Comparison of ENCODE assay signal across 24 cellular contexts in genomic region chr11:12263141-12263693, GRCh38.
DNase-seq lines count a peak whose midpoint lies in the region; ATAC-seq lines count a peak whose summit lies in the region.
"Had no signal": no experiment of that assay in that cellular context is flagged by ENCODE, and none has a peak within 500 bp of the region (broad histone marks: within the 10 kb centered on the region; RNA-seq: fewer than 3 reads in every experiment).

No MANE protein-coding gene starts in this region.

- H3K9me3 Mint-ChIP-seq in activated CD4-positive, alpha-beta T cell treated with anti-CD3 and anti-CD28 coated beads, Interleukin-2, amount 10 ng/mL, durations not matched to agents 24 days and 14 days, result no peaks in the 10 kb centered on the region
- no peaks in the 10 kb centered on the region for H3K9me3 Mint-ChIP-seq in stimulated activated effector memory CD8-positive, alpha-beta T cell treated with anti-CD3 and anti-CD28 coated beads, Interleukin-12 subunit alpha, Interleukin-12 subunit beta, amount 100 ng/mL, for 72 hours
- H3K9me3 Mint-ChIP-seq: activated B cell treated with CpG ODN at 0.5 μM for 24 hours; activated naive CD4-positive, alpha-beta T cell treated with anti-CD3 and anti-CD28 coated beads for 36 hours; activated T-cell treated with anti-CD3 and anti-CD28 coated beads, Interleukin-2, amount 50 U/mL, for 4 hours had no signal

- H3K36me3 Mint-ChIP-seq in activated CD4-positive, alpha-beta T cell treated with anti-CD3 and anti-CD28 coated beads, Interleukin-2, amount 10 ng/mL, durations not matched to agents 24 days and 14 days (ENCODE audit: low read depth), result peaks cover 54% of the 10 kb centered on the region
- H3K36me3 Mint-ChIP-seq in stimulated activated effector memory CD8-positive, alpha-beta T cell treated with anti-CD3 and anti-CD28 coated beads, Interleukin-12 subunit alpha, Interleukin-12 subunit beta, amount 100 ng/mL, for 72 hours, result peaks cover 58% of the 10 kb centered on the region

- ATAC-seq in left ventricle myocardium superior, result peak; percentile 87
- no peak for ATAC-seq in stimulated activated effector memory CD8-positive, alpha-beta T cell treated with anti-CD3 and anti-CD28 coated beads, Interleukin-12 subunit alpha, Interleukin-12 subunit beta, amount 100 ng/mL, for 72 hours
- no peak for ATAC-seq in HG02623 (IDR thresholded peaks at IDR 0.05; ENCODE audit: unreplicated experiment)
- ATAC-seq: activated CD8-positive, alpha-beta T cell treated with anti-CD3 and anti-CD28 coated beads, Interleukin-2, amount 10 ng/mL, durations not matched to agents 7 days and 5 days; activated T-cell treated with anti-CD3 and anti-CD28 coated beads, Interleukin-2, amount 50 U/mL, for 4 hours; HCT116; left lung; upper lobe of right lung had no signal

- H3K4me1 Mint-ChIP-seq in activated CD4-positive, alpha-beta T cell treated with anti-CD3 and anti-CD28 coated beads, Interleukin-2, amount 10 ng/mL, durations not matched to agents 24 days and 14 days, result no peaks in the 10 kb centered on the region
- no peaks in the 10 kb centered on the region for H3K4me1 Mint-ChIP-seq in stimulated activated effector memory CD8-positive, alpha-beta T cell treated with anti-CD3 and anti-CD28 coated beads, Interleukin-12 subunit alpha, Interleukin-12 subunit beta, amount 100 ng/mL, for 72 hours
- H3K4me1 Mint-ChIP-seq: activated B cell treated with CpG ODN at 0.5 μM for 24 hours had no signal

- intact Hi-C loops in activated CD4-positive, alpha-beta T cell treated with anti-CD3 and anti-CD28 coated beads, Interleukin-2, amount 10 ng/mL, durations not matched to agents 24 days and 14 days (cut with micrococcal nuclease), result no loop called here
- intact Hi-C loops in left ventricle myocardium superior (cut with micrococcal nuclease), result no loop called here

- H3K4me3 Mint-ChIP-seq in activated CD4-positive, alpha-beta T cell treated with anti-CD3 and anti-CD28 coated beads, Interleukin-2, amount 10 ng/mL, durations not matched to agents 24 days and 14 days, result no peak overlapping the region
- no peak overlapping the region for H3K4me3 Mint-ChIP-seq in stimulated activated effector memory CD8-positive, alpha-beta T cell treated with anti-CD3 and anti-CD28 coated beads, Interleukin-12 subunit alpha, Interleukin-12 subunit beta, amount 100 ng/mL, for 72 hours
- H3K4me3 Mint-ChIP-seq: activated B cell treated with CpG ODN at 0.5 μM for 24 hours; activated CD8-positive, alpha-beta T cell treated with anti-CD3 and anti-CD28 coated beads, Interleukin-2, amount 10 ng/mL, durations not matched to agents 7 days and 5 days; activated naive CD4-positive, alpha-beta T cell treated with anti-CD3 and anti-CD28 coated beads for 36 hours; activated T-cell treated with anti-CD3 and anti-CD28 coated beads, Interleukin-2, amount 50 U/mL, for 4 hours had no signal

- peak overlapping the region; percentile 3 for H3K27ac Mint-ChIP-seq in activated CD4-positive, alpha-beta T cell treated with anti-CD3 and anti-CD28 coated beads, Interleukin-2, amount 10 ng/mL, durations not matched to agents 24 days and 14 days
- peak overlapping the region; percentile 41 for H3K27ac Mint-ChIP-seq in stimulated activated effector memory CD8-positive, alpha-beta T cell treated with anti-CD3 and anti-CD28 coated beads, Interleukin-12 subunit alpha, Interleukin-12 subunit beta, amount 100 ng/mL, for 72 hours
- H3K27ac Mint-ChIP-seq: activated B cell treated with CpG ODN at 0.5 μM for 24 hours; activated CD8-positive, alpha-beta T cell treated with anti-CD3 and anti-CD28 coated beads, Interleukin-2, amount 10 ng/mL, durations not matched to agents 7 days and 5 days; activated naive CD4-positive, alpha-beta T cell treated with anti-CD3 and anti-CD28 coated beads for 36 hours had no signal

- H3K27me3 Mint-ChIP-seq in activated CD4-positive, alpha-beta T cell treated with anti-CD3 and anti-CD28 coated beads, Interleukin-2, amount 10 ng/mL, durations not matched to agents 24 days and 14 days, result no peaks in the 10 kb centered on the region

- DNase-seq in activated CD4-positive, alpha-beta T cell treated with anti-CD3 and anti-CD28 coated beads, Interleukin-2, amount 10 ng/mL, durations not matched to agents 24 days and 14 days, result no peak
- DNase-seq in activated CD4-positive, alpha-beta T cell treated with anti-CD3 and anti-CD28 coated beads for 1 hour, result no peak
- DNase-seq in amniotic epithelial cell (ENCODE audit: low read depth) (peak; percentile 51), left ventricle myocardium superior (no peak), NCI-H82 (lab: John Stamatoyannopoulos, UW) (no peak), NCI-H2196 treated with DMSO at 0.1 percent for 48 hours (lab: John Stamatoyannopoulos, UW; ENCODE audit: unreplicated experiment) (no peak)
- DNase-seq in stimulated activated effector memory CD8-positive, alpha-beta T cell treated with anti-CD3 and anti-CD28 coated beads, Interleukin-12 subunit alpha, Interleukin-12 subunit beta, amount 100 ng/mL, for 72 hours (ENCODE audit: low spot score in 2 of 2), result no peak
- DNase-seq: activated B cell treated with CpG ODN at 0.5 μM for 24 hours; activated CD8-positive, alpha-beta T cell treated with anti-CD3 and anti-CD28 coated beads, Interleukin-2, amount 10 ng/mL, durations not matched to agents 7 days and 5 days; activated naive CD4-positive, alpha-beta T cell treated with anti-CD3 and anti-CD28 coated beads for 36 hours; activated T-cell treated with anti-CD3 and anti-CD28 coated beads, Interleukin-2, amount 50 U/mL, for 4 hours; AML-193; anterior cingulate cortex; left lung; mucosa of descending colon; NCI-H1105 treated with DMSO at 0.1 percent for 48 hours; NCI-H2081; NCI-H524 treated with DMSO at 0.1 percent for 48 hours; spleen; stimulated activated CD4-positive, alpha-beta T cell treated with anti-CD3 and anti-CD28 coated beads, Interleukin-4, amount 100 ng/mL, for 4 hours; T-helper 2 cell; upper lobe of right lung had no signal
